1 cellular context compared by ENCODE assay signal in genomic region chr12:114682920-114683708, GRCh38.
A peak's percentile ranks its signal among the peaks of the same experiment; 100 is the strongest.
TF ChIP-seq lines count a peak whose summit lies in the region.

No MANE protein-coding gene starts in this region.

TF ChIP-seq in HepG2, 621 proteins besides CTCF, POLR2A, EP300 and RAD21 (continued from another document and continues in another):
- TF ChIP-seq ZNF687 (CRISPR knock-in tag; IDR thresholded peaks at IDR 0.05) (peak; percentile 69), ZBTB40 (IDR thresholded peaks at IDR 0.05) (no peak), ZBTB40 (CRISPR knock-in tag; IDR thresholded peaks at IDR 0.05) (peak; percentile 37; the same call in 1 of the 2 replicates), THAP9 (CRISPR knock-in tag; IDR thresholded peaks at IDR 0.05; ENCODE audit: borderline replicate concordance) (no peak), GPBP1L1 (CRISPR knock-in tag; IDR thresholded peaks at IDR 0.05) (no peak), ZNF607 (CRISPR knock-in tag; IDR thresholded peaks at IDR 0.05; ENCODE audit: borderline replicate concordance) (0 out of 2 replicates have a peak, but pooled peaks have one; percentile 47), HOXA9 (CRISPR knock-in tag; IDR thresholded peaks at IDR 0.05; ENCODE audit: borderline replicate concordance) (no peak), MXD1 (CRISPR knock-in tag; IDR thresholded peaks at IDR 0.05) (0 out of 2 replicates have a peak, but pooled peaks have one; percentile 56), SIN3A (IDR thresholded peaks at IDR 0.05; ENCODE audit: borderline replicate concordance, low read depth, low read length) (0 out of 2 replicates have a peak, but pooled peaks have one; percentile 35), MXD3 (CRISPR knock-in tag; IDR thresholded peaks at IDR 0.05) (0 out of 2 replicates have a peak, but pooled peaks have one; percentile 52), RBAK (CRISPR knock-in tag; IDR thresholded peaks at IDR 0.05) (no peak), PHF8 (CRISPR knock-in tag; IDR thresholded peaks at IDR 0.05) (peak; percentile 61), MYC (CRISPR knock-in tag; IDR thresholded peaks at IDR 0.05; ENCODE audit: borderline replicate concordance) (peak; percentile 52; the same call in 1 of the 2 replicates), RARA (CRISPR knock-in tag; IDR thresholded peaks at IDR 0.05) (no peak), BRD4 (CRISPR knock-in tag; IDR thresholded peaks at IDR 0.05) (0 out of 2 replicates have a peak, but pooled peaks have one; percentile 30), ZNF574 (CRISPR knock-in tag; IDR thresholded peaks at IDR 0.05) (peak; percentile 51; the same call in 1 of the 2 replicates), TAF1 (CRISPR knock-in tag; IDR thresholded peaks at IDR 0.05) (peak; percentile 70; the same call in 1 of the 2 replicates), NR2F6 (IDR thresholded peaks at IDR 0.05) (no peak), NR2F6 (CRISPR knock-in tag; IDR thresholded peaks at IDR 0.05) (no peak), KAT7 (CRISPR knock-in tag; IDR thresholded peaks at IDR 0.05; ENCODE audit: borderline replicate concordance) (0 out of 2 replicates have a peak, but pooled peaks have one; percentile 44), DMTF1 (CRISPR knock-in tag; IDR thresholded peaks at IDR 0.05) (no peak), TBL1XR1 (IDR thresholded peaks at IDR 0.05; ENCODE audit: borderline replicate concordance, low read length, partially characterized antibody) (no peak), CEBPG (CRISPR knock-in tag; IDR thresholded peaks at IDR 0.05) (no peak), KDM5B (CRISPR knock-in tag; IDR thresholded peaks at IDR 0.05; ENCODE audit: borderline replicate concordance) (peak; percentile 61; the same call in 1 of the 2 replicates), GATAD2A (CRISPR knock-in tag; IDR thresholded peaks at IDR 0.05) (no peak), STAG1 (CRISPR knock-in tag; IDR thresholded peaks at IDR 0.05) (peak; percentile 40), ZFP37 (CRISPR knock-in tag; IDR thresholded peaks at IDR 0.05; ENCODE audit: borderline replicate concordance) (no peak), CREM (IDR thresholded peaks at IDR 0.05) (no peak), CREM (CRISPR knock-in tag; IDR thresholded peaks at IDR 0.05) (no peak), ZNF317 (CRISPR knock-in tag; IDR thresholded peaks at IDR 0.05) (0 out of 2 replicates have a peak, but pooled peaks have one; percentile 7), HNRNPL (IDR thresholded peaks at IDR 0.05; ENCODE audit: low read depth, low read length) (0 out of 2 replicates have a peak, but pooled peaks have one; percentile 3), NFKB2 (CRISPR knock-in tag; IDR thresholded peaks at IDR 0.05; ENCODE audit: borderline replicate concordance) (peak; percentile 45; the same call in 1 of the 2 replicates), GABPB1 (CRISPR knock-in tag; IDR thresholded peaks at IDR 0.05) (peak; percentile 45; the same call in 1 of the 2 replicates), SAP130 (CRISPR knock-in tag; IDR thresholded peaks at IDR 0.05; ENCODE audit: low read depth) (peak; percentile 76)
